ENCODE assay signal across 26 cellular contexts in the genomic region with DNA sequence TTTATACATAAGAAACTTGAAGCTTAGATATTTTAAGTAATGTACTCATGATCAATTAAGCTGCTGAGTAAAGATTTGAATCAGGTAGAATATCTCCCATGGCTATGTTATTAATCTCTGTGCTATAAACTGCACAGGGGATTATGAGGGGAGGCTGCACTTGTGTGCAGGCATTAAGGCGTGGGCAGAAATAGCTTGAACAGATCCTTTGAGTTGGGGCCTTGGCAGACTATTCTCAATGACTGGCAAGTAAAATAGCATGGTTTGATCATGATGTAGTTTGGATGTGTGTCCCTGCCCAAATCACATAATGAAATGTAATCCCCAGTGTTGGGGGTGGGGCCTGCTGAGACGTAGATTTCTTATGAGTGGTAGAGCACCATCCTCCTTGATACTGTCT.
"Had no signal": no experiment of that assay in that cellular context is flagged by ENCODE, and none has a peak within 500 bp of the region (broad histone marks: within the 10 kb centered on the region; RNA-seq: fewer than 3 reads in every experiment).

No MANE protein-coding gene starts in this region.

- H3K27me3 Mint-ChIP-seq: progenitor cell of endocrine pancreas had no signal

- H3K9me3 ChIP-seq: esophagus muscularis mucosa, left ventricle myocardium inferior, lower lobe of right lung, ovary, right lobe of liver, testis, tibial nerve, upper lobe of right lung had no signal

- H3K9me3 Mint-ChIP-seq: memory B cell; mesothelial cell of epicardium; naive B cell; neural crest cell; stimulated activated naive B cell treated with anti-CD40 and anti-IgM and Interleukin-4, amounts not matched to agents 10 μg/mL and 1 μg/mL and 100 μg/mL, for 72 hours had no signal

- DNase-seq: effector memory CD8-positive, alpha-beta T cell; foreskin fibroblast; head of caudate nucleus; kidney; left cardiac atrium; left ventricle myocardium inferior; lower lobe of right lung; naive B cell; nucleus accumbens; ovary; right lobe of liver; stimulated activated CD4-positive, alpha-beta T cell treated with anti-CD3 and anti-CD28 coated beads, Interleukin-2, amount 100 ng/mL, for 24 hours; stimulated activated CD4-positive, alpha-beta T cell treated with anti-CD3 and anti-CD28 coated beads, Interleukin-4, amount 100 ng/mL, for 4 hours; stimulated activated naive B cell treated with anti-CD40 and anti-IgM and Interleukin-4, amounts not matched to agents 10 μg/mL and 1 μg/mL and 100 μg/mL, for 72 hours; stimulated activated naive CD8-positive, alpha-beta T cell treated with anti-CD3 and anti-CD28 coated beads, Interleukin-15, amount 100 ng/mL, for 72 hours; testis; upper lobe of right lung had no signal

- H3K4me3 ChIP-seq: esophagus muscularis mucosa, hepatocyte, left ventricle myocardium inferior, lower lobe of right lung, ovary, right lobe of liver, skin epidermis, testis, tibial nerve, upper lobe of right lung had no signal

- H3K27me3 ChIP-seq: esophagus muscularis mucosa, hepatocyte, ovary, right lobe of liver, testis, tibial nerve, upper lobe of right lung had no signal

- H3K4me3 Mint-ChIP-seq: effector memory CD8-positive, alpha-beta T cell; memory B cell; mesothelial cell of epicardium; naive B cell; neural crest cell; stimulated activated naive B cell treated with anti-CD40 and anti-IgM and Interleukin-4, amounts not matched to agents 10 μg/mL and 1 μg/mL and 100 μg/mL, for 72 hours; stimulated activated naive CD8-positive, alpha-beta T cell treated with anti-CD3 and anti-CD28 coated beads, Interleukin-15, amount 100 ng/mL, for 72 hours had no signal

- H3K27ac Mint-ChIP-seq: effector memory CD8-positive, alpha-beta T cell; memory B cell; mesothelial cell of epicardium; naive B cell; progenitor cell of endocrine pancreas; stimulated activated naive B cell treated with anti-CD40 and anti-IgM and Interleukin-4, amounts not matched to agents 10 μg/mL and 1 μg/mL and 100 μg/mL, for 72 hours; stimulated activated naive CD8-positive, alpha-beta T cell treated with anti-CD3 and anti-CD28 coated beads, Interleukin-15, amount 100 ng/mL, for 72 hours had no signal

- ATAC-seq: effector memory CD8-positive, alpha-beta T cell; left cardiac atrium; lower lobe of right lung; right lobe of liver; stimulated activated naive B cell treated with anti-CD40 and anti-IgM and Interleukin-4, amounts not matched to agents 10 μg/mL and 1 μg/mL and 100 μg/mL, for 72 hours; stimulated activated naive CD8-positive, alpha-beta T cell treated with anti-CD3 and anti-CD28 coated beads, Interleukin-15, amount 100 ng/mL, for 72 hours; upper lobe of right lung had no signal

- H3K4me1 Mint-ChIP-seq: memory B cell; naive B cell; stimulated activated naive B cell treated with anti-CD40 and anti-IgM and Interleukin-4, amounts not matched to agents 10 μg/mL and 1 μg/mL and 100 μg/mL, for 72 hours; stimulated activated naive CD8-positive, alpha-beta T cell treated with anti-CD3 and anti-CD28 coated beads, Interleukin-15, amount 100 ng/mL, for 72 hours had no signal

- H3K27ac ChIP-seq: epithelial cell of prostate, esophagus muscularis mucosa, hepatocyte, left ventricle myocardium inferior, lower lobe of right lung, ovary, right lobe of liver, skin epidermis, testis, upper lobe of right lung had no signal

- H3K4me1 ChIP-seq: lower lobe of right lung, right lobe of liver, testis, upper lobe of right lung had no signal

- H3K36me3 Mint-ChIP-seq: memory B cell; mesothelial cell of epicardium; naive B cell; stimulated activated naive B cell treated with anti-CD40 and anti-IgM and Interleukin-4, amounts not matched to agents 10 μg/mL and 1 μg/mL and 100 μg/mL, for 72 hours had no signal

- H3K36me3 ChIP-seq: esophagus muscularis mucosa, left ventricle myocardium inferior, lower lobe of right lung, ovary, right lobe of liver, tibial nerve, upper lobe of right lung had no signal
